In genomic region chr22:23281406-23282088, GRCh38 we compare ENCODE assay signal across 8 cellular contexts.
DNase-seq lines count a peak whose midpoint lies in the region; ATAC-seq and TF ChIP-seq lines count a peak whose summit lies in the region.

No MANE protein-coding gene starts in this region.

- ATAC-seq in GM21737 (IDR thresholded peaks at IDR 0.05; ENCODE audit: unreplicated experiment) = no peak

- H3K27me3 Mint-ChIP-seq in activated naive CD4-positive, alpha-beta T cell treated with anti-CD3 and anti-CD28 coated beads for 36 hours (ENCODE audit: low read depth) = no peaks in the 10 kb centered on the region

- H3K4me1 ChIP-seq in Karpas-422 (ENCODE audit: low read length) (peaks cover 51% of the 10 kb centered on the region), SJSA1 (replicated peaks) (peaks cover 54% of the 10 kb centered on the region), ovary (ENCODE audit: insufficient read depth) (peaks cover 1% of the 10 kb centered on the region), testis (peaks cover 49% of the 10 kb centered on the region)

- no peaks in the 10 kb centered on the region for H3K9me3 ChIP-seq in Karpas-422 (ENCODE audit: low read length)
- H3K9me3 ChIP-seq in SJSA1 (replicated peaks) = no peaks in the 10 kb centered on the region
- no peaks in the 10 kb centered on the region for H3K9me3 ChIP-seq in ovary
- no peaks in the 10 kb centered on the region for H3K9me3 ChIP-seq in testis

- no peak overlapping the region for H2AFZ ChIP-seq in Karpas-422 (ENCODE audit: low read length)

- peak; percentile 79 to 94 (median 93) for TF ChIP-seq CTCF in ovary (IDR thresholded peaks at IDR 0.05)
- peak; percentile 90 to 93 (median 92) for TF ChIP-seq CTCF in testis (IDR thresholded peaks at IDR 0.05)

- peaks cover 6% of the 10 kb centered on the region for H3K36me3 Mint-ChIP-seq in activated naive CD4-positive, alpha-beta T cell treated with anti-CD3 and anti-CD28 coated beads for 36 hours (ENCODE audit: low read depth)

- H3K4me1 Mint-ChIP-seq in activated naive CD4-positive, alpha-beta T cell treated with anti-CD3 and anti-CD28 coated beads for 36 hours (ENCODE audit: low read depth) = peaks cover 20% of the 10 kb centered on the region

- peak overlapping the region; percentile 63 for H3K9ac ChIP-seq in Karpas-422 (ENCODE audit: low read length)

- H4K20me1 ChIP-seq in Karpas-422 (ENCODE audit: insufficient read depth, low read depth, low read length) = no peaks in the 10 kb centered on the region

- H3K4me3 ChIP-seq in Karpas-422 (ENCODE audit: low read length) = no peak overlapping the region; the same call in 1 of the 2 replicates
- no peak overlapping the region for H3K4me3 ChIP-seq in SJSA1
- no peak overlapping the region for H3K4me3 ChIP-seq in ovary
- H3K4me3 ChIP-seq in testis = no peak overlapping the region

- TF ChIP-seq EP300 in ovary (IDR thresholded peaks at IDR 0.05) = no peak

- DNase-seq in DMS79 treated with DMSO at 0.1 percent for 48 hours (lab: John Stamatoyannopoulos, UW) = peak; percentile 61
- peak; percentile 95 for DNase-seq in Karpas-422
- peak; percentile 90 to 91 for DNase-seq in SJSA1 (ENCODE audit: low read depth in 1 of 2, low spot score in 2 of 2)
- DNase-seq in activated naive CD4-positive, alpha-beta T cell treated with anti-CD3 and anti-CD28 coated beads for 36 hours = peak; percentile 91
- DNase-seq in glomerular visceral epithelial cell (ENCODE audit: extremely low spot score) = peak; percentile 84
- DNase-seq in ovary = peak; percentile 83 to 91 (median 89)
- DNase-seq in testis = peak; percentile 90

- H3K27me3 ChIP-seq in Karpas-422 (ENCODE audit: low read length) (no peaks in the 10 kb centered on the region), SJSA1 (replicated peaks) (no peaks in the 10 kb centered on the region), ovary (no peaks in the 10 kb centered on the region), testis (no peaks in the 10 kb centered on the region)

- intact Hi-C loops in activated naive CD4-positive, alpha-beta T cell treated with anti-CD3 and anti-CD28 coated beads for 36 hours (cut with micrococcal nuclease) = loop anchor here (1.0 to 10.0 kb wide), 3 partner anchors 39 to 327 kb away; no protein-coding TSS in a partner anchor
- intact Hi-C loops in ovary (cut with DNase I) (loop anchor here (1.0 to 10.0 kb wide), 4 partner anchors 101 to 327 kb away; partner anchors contain the start of gene BCR (in 1 of the 4)), testis (cut with DNase I; ENCODE audit: low total_unique reads) (loop anchor here (2.0 kb wide), 1 partner anchor 103 kb away; no protein-coding TSS in a partner anchor)

- 49 to 53% (median 51%) methylated on average over 21 of the region's 21 CpGs for WGBS in ovary, 3 donors
- 42 to 47% methylated on average over 5 to 20 of the region's 21 CpGs for WGBS in testis, 2 donors

- CTCF ChIA-PET in activated naive CD4-positive, alpha-beta T cell treated with anti-CD3 and anti-CD28 coated beads for 36 hours (lab: Charles Lee) = interaction anchor here (0.5 to 11.5 kb wide), 21 partner anchors 9 to 321 kb away, joined by 3 to 167 read pairs (median 4); partner anchors contain the start of gene BCR

- no peak overlapping the region for H3K4me3 Mint-ChIP-seq in activated naive CD4-positive, alpha-beta T cell treated with anti-CD3 and anti-CD28 coated beads for 36 hours

- no peaks in the 10 kb centered on the region for H3K79me2 ChIP-seq in Karpas-422 (ENCODE audit: low read length)

- no peaks in the 10 kb centered on the region for H3K36me3 ChIP-seq in Karpas-422 (ENCODE audit: insufficient read depth, low read length)
- H3K36me3 ChIP-seq in SJSA1 = peaks cover 84% of the 10 kb centered on the region
- H3K36me3 ChIP-seq in ovary = no peaks in the 10 kb centered on the region
- H3K36me3 ChIP-seq in testis (ENCODE audit: low read depth, missing control alignments) = no peaks in the 10 kb centered on the region

- H3K9me2 ChIP-seq in Karpas-422 (replicated peaks; ENCODE audit: insufficient read depth, low read length) = no peaks in the 10 kb centered on the region

- peak overlapping the region; percentile 56 for H3K4me2 ChIP-seq in Karpas-422 (ENCODE audit: low read depth, low read length, poor library complexity, severe bottlenecking)

- no peak overlapping the region for H3K27ac Mint-ChIP-seq in activated naive CD4-positive, alpha-beta T cell treated with anti-CD3 and anti-CD28 coated beads for 36 hours

- no peaks in the 10 kb centered on the region for H3K9me3 Mint-ChIP-seq in activated naive CD4-positive, alpha-beta T cell treated with anti-CD3 and anti-CD28 coated beads for 36 hours

- peak overlapping the region; percentile 85 for H3K27ac ChIP-seq in Karpas-422 (ENCODE audit: low read length)
- peak overlapping the region; percentile 66 for H3K27ac ChIP-seq in SJSA1
- no peak overlapping the region for H3K27ac ChIP-seq in ovary
- peak overlapping the region; percentile 34 to 56 for H3K27ac ChIP-seq in testis

- TF ChIP-seq POLR2A in ovary (IDR thresholded peaks at IDR 0.05) (no peak), testis (IDR thresholded peaks at IDR 0.05) (no peak)

Comparison
In these comparisons a context has a peak if more than half of its experiments do, and no peak if none do; other contexts are left out.
1. H3K27ac ChIP-seq: peak in Karpas-422 (single experiment), SJSA1 (single experiment) and testis (2 of 2); none in ovary (0 of 2).
2. Peak in every context shown above with its lines, with median percentiles within 50 percentile points of each other: DNase-seq.